ENCODE assay signal across 15 cellular contexts in genomic region chr2:5479265-5479928, GRCh38.
A peak's percentile ranks its signal among the peaks of the same experiment; 100 is the strongest.
DNase-seq lines count a peak whose midpoint lies in the region; ATAC-seq and TF ChIP-seq lines count a peak whose summit lies in the region.
"Had no signal": no experiment of that assay in that cellular context is flagged by ENCODE, and none has a peak within 500 bp of the region (broad histone marks: within the 10 kb centered on the region; RNA-seq: fewer than 3 reads in every experiment).

No MANE protein-coding gene starts in this region.

- H3K36me3 Mint-ChIP-seq in H9 (ENCODE audit: insufficient read depth in 1 of 3, low read depth in 3 of 3) (peaks cover 0 to 10% (median 0%) of the 10 kb centered on the region in 3 experiments; a peak in 4 of 7 replicates), T-cell (no peaks in the 10 kb centered on the region)

- no peak overlapping the region for H3K56ac ChIP-seq in H9 (ENCODE audit: insufficient read length, low read depth, low read length)

- peak overlapping the region; percentile 34 for H3K27ac ChIP-seq in H9 (ENCODE audit: insufficient read length, low read depth, low read length)
- H3K27ac ChIP-seq: 22Rv1, neutrophil, thyroid gland had no signal

- H3K27ac Mint-ChIP-seq in H9, result peak overlapping the region; percentile 72 to 94 (median 84); a peak in 5 of 7 replicates
- no peak overlapping the region for H3K27ac Mint-ChIP-seq in T-cell

- POLR2A ChIA-PET in T-cell (lab: Charles Lee), result no interaction called here

- H3K4me1 ChIP-seq in H9 (ENCODE audit: insufficient read depth, low read length), result peaks cover 9% of the 10 kb centered on the region; the same call in 1 of the 2 replicates

- no peak overlapping the region; the same call in 1 of the 2 replicates for H3K14ac ChIP-seq in H9 (ENCODE audit: insufficient read depth, low read length)

- H3K79me1 ChIP-seq in H9 (ENCODE audit: insufficient read depth, low read depth, low read length, poor library complexity, severe bottlenecking), result no peaks in the 10 kb centered on the region

- in situ Hi-C loops in ACHN (cut with HindIII; ENCODE audit: low pct_ligation_motif_present, low pct_unique_long_range_greater_than_20kb, low sequenced_read_pairs), result no loop called here

- peak overlapping the region in 1 of 2 experiments; percentile 32; a peak in 2 of 5 replicates for H3K4me3 Mint-ChIP-seq in H9
- no peak overlapping the region for H3K4me3 Mint-ChIP-seq in T-cell

- H4K91ac ChIP-seq in H9 (ENCODE audit: insufficient read length, low read depth, low read length), result no peak overlapping the region

- no peak overlapping the region for H2BK20ac ChIP-seq in H9 (ENCODE audit: low read depth, low read length, poor library complexity, severe bottlenecking)

- H3K79me2 ChIP-seq in H9 (ENCODE audit: insufficient read depth, low read length), result no peaks in the 10 kb centered on the region

- H3T11ph ChIP-seq in H9 (ENCODE audit: low read length), result no peak overlapping the region

- no peaks in the 10 kb centered on the region for H3K27me3 ChIP-seq in H9 (ENCODE audit: insufficient read depth, low read length)
- H3K27me3 ChIP-seq: neutrophil, thyroid gland had no signal

- no peaks in the 10 kb centered on the region for H3K27me3 Mint-ChIP-seq in H9 (ENCODE audit: low read depth)
- peaks cover 0 to 4% of the 10 kb centered on the region in 2 donors for H3K27me3 Mint-ChIP-seq in T-cell

- no peaks in the 10 kb centered on the region for H4K20me1 ChIP-seq in H9 (ENCODE audit: control insufficient read depth, insufficient read depth, insufficient read length)

- H3K4me1 Mint-ChIP-seq in H9 (peaks cover 42 to 49% of the 10 kb centered on the region in 2 experiments), T-cell (no peaks in the 10 kb centered on the region)

- no peak overlapping the region for H4K5ac ChIP-seq in H9 (ENCODE audit: insufficient read length, low read depth, low read length)

- no peak overlapping the region; the same call in 1 of the 2 replicates for H3K4ac ChIP-seq in H9 (ENCODE audit: low read depth, low read length)

- no peaks in the 10 kb centered on the region for H3K9me3 ChIP-seq in H9 (ENCODE audit: control insufficient read depth, low read depth, low read length)
- H3K9me3 ChIP-seq: neutrophil, thyroid gland had no signal

- no peak overlapping the region for H3K23ac ChIP-seq in H9 (ENCODE audit: insufficient read length, low read depth, low read length)

- no CpG with 5 or more reads among the region's 7 CpGs for WGBS in H9 (ENCODE audit: extremely low coverage, insufficient read length, low lambda C conversion rate)

- ATAC-seq in T-cell (replicated peaks in 1 of 4) (no peak), HG02973 (IDR thresholded peaks at IDR 0.05; ENCODE audit: unreplicated experiment) (no peak)

- peak overlapping the region; percentile 97 for H2AFZ ChIP-seq in H9 (ENCODE audit: low read length)

- H2AK5ac ChIP-seq in H9 (ENCODE audit: insufficient read length, low read length), result no peak overlapping the region

- peak overlapping the region; percentile 6 for H3K4me2 ChIP-seq in H9 (ENCODE audit: insufficient read depth, insufficient read length, low read length)

- no peak overlapping the region for H3K18ac ChIP-seq in H9 (ENCODE audit: insufficient read length, low read depth, low read length)

- no peak overlapping the region for H2BK5ac ChIP-seq in H9 (ENCODE audit: insufficient read length, low read length)

- no peak overlapping the region for H2BK12ac ChIP-seq in H9 (ENCODE audit: insufficient read length, low read depth, low read length)

- no peaks in the 10 kb centered on the region for H3K23me2 ChIP-seq in H9 (ENCODE audit: insufficient read length, low read depth, low read length, poor library complexity, severe bottlenecking)

- no peak overlapping the region for H2BK120ac ChIP-seq in H9 (ENCODE audit: low read depth, low read length, poor library complexity, severe bottlenecking)

- no peak overlapping the region for H4K8ac ChIP-seq in H9 (replicated peaks; ENCODE audit: insufficient read length, low read depth, low read length)

- no peak overlapping the region for H2BK15ac ChIP-seq in H9 (ENCODE audit: low read depth, low read length)

- DNase-seq in DMS153 treated with DMSO at 0.1 percent for 48 hours (lab: John Stamatoyannopoulos, UW; ENCODE audit: unreplicated experiment), result peak; percentile 24
- no peak for DNase-seq in DMS153 (lab: John Stamatoyannopoulos, UW)
- peak; percentile 50 for DNase-seq in H9
- DNase-seq in SK-N-DZ (ENCODE audit: low spot score), result peak; percentile 41
- peak; percentile 56 for DNase-seq in left kidney (ENCODE audit: low read depth, low spot score)
- DNase-seq in T-cell, result no peak
- DNase-seq in ACHN, result no peak
- DNase-seq: activated CD4-positive, alpha-beta T cell treated with anti-CD3 and anti-CD28 coated beads for 4 hours; activated effector memory CD4-positive, alpha-beta T cell treated with Interleukin-2 at 50 U/mL for 16 hours; IMR-90; NCI-H1694; thyroid gland had no signal

- no peak for TF ChIP-seq CTCF in H9 (conservative IDR thresholded peaks at IDR 0.05)

- H3K9me3 Mint-ChIP-seq in H9 (peaks cover 6 to 10% of the 10 kb centered on the region in 2 experiments), T-cell (peaks cover 0 to 4% (median 4%) of the 10 kb centered on the region in 3 donors)

- CTCF ChIA-PET in T-cell (lab: Charles Lee), result no interaction called here

- H3K9ac ChIP-seq in H9 (ENCODE audit: extremely low read depth, insufficient read length, low read length), result no peak overlapping the region

Comparison
In these comparisons a context has a peak if more than half of its experiments do, and no peak if none do; other contexts are left out.
1. DNase-seq: peak in DMS153 treated with DMSO at 0.1 percent for 48 hours (single experiment), H9 (single experiment), SK-N-DZ (single experiment) and left kidney (single experiment); none in DMS153 (single experiment), T-cell (0 of 34) and ACHN (single experiment).
2. H3K27ac Mint-ChIP-seq: peak in H9 (3 of 3); none in T-cell (0 of 2).